12 cellular contexts compared by ENCODE assay signal in genomic region chr9:99039388-99040182, GRCh38.
DNase-seq lines count a peak whose midpoint lies in the region; ATAC-seq and TF ChIP-seq lines count a peak whose summit lies in the region.
"Had no signal": no experiment of that assay in that cellular context is flagged by ENCODE, and none has a peak within 500 bp of the region (broad histone marks: within the 10 kb centered on the region; RNA-seq: fewer than 3 reads in every experiment).

No MANE protein-coding gene starts in this region.

- H3K9me3 Mint-ChIP-seq in type B pancreatic cell: peaks cover 8% of the 10 kb centered on the region

- H3K27me3 Mint-ChIP-seq in type B pancreatic cell: peaks cover 9% of the 10 kb centered on the region
- H3K27me3 Mint-ChIP-seq: activated naive CD4-positive, alpha-beta T cell treated with anti-CD3 and anti-CD28 coated beads, Interleukin-2, amount 50 U/mL, for 24 hours had no signal

- WGBS in trophoblast cell (ENCODE audit: extremely low coverage, insufficient coverage, insufficient read length): no CpG with 5 or more reads among the region's 5 CpGs

- H3K4ac ChIP-seq in trophoblast cell (ENCODE audit: low read depth, low read length): no peak overlapping the region

- H4K8ac ChIP-seq in trophoblast cell (ENCODE audit: low read depth, low read length): no peak overlapping the region

- H3K23ac ChIP-seq in trophoblast cell (ENCODE audit: low read length): no peak overlapping the region

- no peaks in the 10 kb centered on the region for H3K27me3 ChIP-seq in brain microvascular endothelial cell (replicated peaks)
- H3K27me3 ChIP-seq in trophoblast cell (ENCODE audit: insufficient read depth, low read length): no peaks in the 10 kb centered on the region
- H3K27me3 ChIP-seq in effector memory CD4-positive, alpha-beta T cell (replicated peaks; ENCODE audit: control insufficient read depth, insufficient read depth, low read length, poor library complexity, severe bottlenecking): no peaks in the 10 kb centered on the region

- TF ChIP-seq CTCF in brain microvascular endothelial cell (IDR thresholded peaks at IDR 0.05; ENCODE audit: low read depth, low read length, missing control alignments) (no peak), type B pancreatic cell (conservative IDR thresholded peaks at IDR 0.05) (no peak)

- H3K27ac Mint-ChIP-seq in type B pancreatic cell: no peak overlapping the region

- in situ Hi-C loops in brain microvascular endothelial cell (cut with HindIII; ENCODE audit: low pct_ligation_motif_present, low sequenced_read_pairs): no loop called here

- no peaks in the 10 kb centered on the region for H3K79me2 ChIP-seq in trophoblast cell (ENCODE audit: control insufficient read depth, insufficient read depth, low read length, poor library complexity)

- H3K4me3 ChIP-seq in brain microvascular endothelial cell (ENCODE audit: low read depth, low read length): no peak overlapping the region
- no peak overlapping the region for H3K4me3 ChIP-seq in trophoblast cell (ENCODE audit: low read depth, low read length)
- no peak overlapping the region for H3K4me3 ChIP-seq in effector memory CD4-positive, alpha-beta T cell (ENCODE audit: insufficient read depth, low read depth, low read length, poor library complexity, severe bottlenecking)
- H3K4me3 ChIP-seq: skin epidermis had no signal

- H4K12ac ChIP-seq in trophoblast cell (ENCODE audit: low read depth, low read length): no peak overlapping the region

- peaks cover 9% of the 10 kb centered on the region for H3K4me1 Mint-ChIP-seq in type B pancreatic cell (ENCODE audit: unreplicated experiment)

- ATAC-seq in GM18858 (IDR thresholded peaks at IDR 0.05; ENCODE audit: unreplicated experiment): peak; percentile 72

- H4K91ac ChIP-seq in trophoblast cell (ENCODE audit: low read depth, low read length): peak overlapping the region; percentile 42

- H3K14ac ChIP-seq in trophoblast cell (ENCODE audit: low read length): peak overlapping the region; percentile 51

- H3K4me3 Mint-ChIP-seq in type B pancreatic cell: no peak overlapping the region
- H3K4me3 Mint-ChIP-seq: activated naive CD4-positive, alpha-beta T cell treated with anti-CD3 and anti-CD28 coated beads, Interleukin-2, amount 50 U/mL, for 24 hours had no signal

- H2BK5ac ChIP-seq in trophoblast cell (ENCODE audit: low read depth, low read length, poor library complexity): no peak overlapping the region

- no peak overlapping the region for H3K9ac ChIP-seq in trophoblast cell (ENCODE audit: low read length)

- no peaks in the 10 kb centered on the region for H3K9me3 ChIP-seq in trophoblast cell (ENCODE audit: insufficient read depth, low read depth, low read length)
- peaks cover 2% of the 10 kb centered on the region for H3K9me3 ChIP-seq in effector memory CD4-positive, alpha-beta T cell (ENCODE audit: control insufficient read depth, low read length)

- H2AK5ac ChIP-seq in trophoblast cell (ENCODE audit: low read length): no peak overlapping the region

- no peak overlapping the region for H3K18ac ChIP-seq in trophoblast cell (ENCODE audit: low read length)

- H3K4me1 ChIP-seq in trophoblast cell (ENCODE audit: control insufficient read depth in 1 of 2, insufficient read depth in 2 of 2, low read length in 2 of 2): peaks cover 10 to 20% of the 10 kb centered on the region in 2 experiments
- H3K4me1 ChIP-seq in effector memory CD4-positive, alpha-beta T cell (ENCODE audit: control insufficient read depth, insufficient read depth, low read length, poor library complexity, severe bottlenecking): no peaks in the 10 kb centered on the region

- H3K27ac ChIP-seq in brain microvascular endothelial cell: peak overlapping the region; percentile 86
- no peak overlapping the region for H3K27ac ChIP-seq in trophoblast cell (ENCODE audit: low read depth, low read length)
- H3K27ac ChIP-seq in effector memory CD4-positive, alpha-beta T cell (ENCODE audit: insufficient read depth, low read length, poor library complexity, severe bottlenecking): no peak overlapping the region

- H3K4me2 ChIP-seq in trophoblast cell (ENCODE audit: low read length): no peak overlapping the region

- H2BK120ac ChIP-seq in trophoblast cell (ENCODE audit: insufficient read depth, low read length, poor library complexity): no peak overlapping the region

- peak; percentile 63 for DNase-seq in M059J (ENCODE audit: low read depth)
- DNase-seq in brain microvascular endothelial cell: no peak
- no peak for DNase-seq in trophoblast cell
- no peak for DNase-seq in NCI-H69 (lab: John Stamatoyannopoulos, UW)
- DNase-seq in effector memory CD4-positive, alpha-beta T cell: no peak
- DNase-seq in NK-92 (lab: John Stamatoyannopoulos, UW; ENCODE audit: unreplicated experiment): no peak
- no peak for DNase-seq in type B pancreatic cell (ENCODE audit: extremely low spot score, unreplicated experiment)
- DNase-seq: stimulated activated naive CD4-positive, alpha-beta T cell treated with Interleukin-2 at 50 U/mL for 16 hours; T1000 had no signal

- H2BK12ac ChIP-seq in trophoblast cell (ENCODE audit: low read length): peak overlapping the region; percentile 27

- no peak overlapping the region for H2AFZ ChIP-seq in trophoblast cell (ENCODE audit: insufficient read depth, low read length, poor library complexity)

- H3K36me3 ChIP-seq in brain microvascular endothelial cell (replicated peaks) (no peaks in the 10 kb centered on the region), trophoblast cell (ENCODE audit: control insufficient read depth in 1 of 2, insufficient read depth in 2 of 2, low read length in 2 of 2) (no peaks in the 10 kb centered on the region)
- no peaks in the 10 kb centered on the region for H3K36me3 ChIP-seq in effector memory CD4-positive, alpha-beta T cell (ENCODE audit: control insufficient read depth, insufficient read depth, low read length)

- H3K79me1 ChIP-seq in trophoblast cell (ENCODE audit: low read length): peaks cover 17% of the 10 kb centered on the region

- no peaks in the 10 kb centered on the region for H3K36me3 Mint-ChIP-seq in type B pancreatic cell
